Comparison of ENCODE assay signal across 21 cellular contexts in genomic region chr9:70936536-70936935, GRCh38.
DNase-seq lines count a peak whose midpoint lies in the region; ATAC-seq and TF ChIP-seq lines count a peak whose summit lies in the region.
"Had no signal": no experiment of that assay in that cellular context is flagged by ENCODE, and none has a peak within 500 bp of the region (broad histone marks: within the 10 kb centered on the region; RNA-seq: fewer than 3 reads in every experiment).

No MANE protein-coding gene starts in this region.

- no peaks in the 10 kb centered on the region for H3K79me2 ChIP-seq in GM23248 (ENCODE audit: insufficient read depth)
- no peaks in the 10 kb centered on the region for H3K79me2 ChIP-seq in smooth muscle cell (ENCODE audit: low read depth)

- no peak for TF ChIP-seq CTCF in fibroblast of the aortic adventitia (IDR thresholded peaks at IDR 0.05; ENCODE audit: insufficient read depth, low read length)
- TF ChIP-seq CTCF in smooth muscle cell (IDR thresholded peaks at IDR 0.05; ENCODE audit: borderline replicate concordance, insufficient read depth, poor library complexity, severe bottlenecking): no peak

- H4K20me1 ChIP-seq in GM23248 (ENCODE audit: insufficient read depth) (no peaks in the 10 kb centered on the region), smooth muscle cell (ENCODE audit: low read depth) (no peaks in the 10 kb centered on the region)
- H4K20me1 ChIP-seq: BLaER1 treated with 17β-estradiol and CSF1 and Interleukin-3, amounts not matched to agents 10 nM and 100 nM had no signal

- H3K4me2 ChIP-seq in GM23248 (ENCODE audit: unreplicated experiment) (no peak overlapping the region), smooth muscle cell (peak overlapping the region; percentile 29)
- H3K4me2 ChIP-seq: A549; BLaER1 treated with 17β-estradiol and CSF1 and Interleukin-3, amounts not matched to agents 10 nM and 100 nM; GM23338 had no signal

- ATAC-seq in left lobe of liver: no peak
- ATAC-seq: A549, GM12878, GM23338 had no signal

- H3K36me3 ChIP-seq in GM23248 (ENCODE audit: low read depth): no peaks in the 10 kb centered on the region
- H3K36me3 ChIP-seq in HAP-1 (replicated peaks): no peaks in the 10 kb centered on the region
- no peaks in the 10 kb centered on the region for H3K36me3 ChIP-seq in smooth muscle cell (ENCODE audit: low read depth)
- H3K36me3 ChIP-seq: BE2C; BLaER1 treated with 17β-estradiol and CSF1 and Interleukin-3, amounts not matched to agents 10 nM and 100 nM had no signal

- WGBS in GM23248 (ENCODE audit: low coverage in 1 of 2, low lambda C conversion rate in 2 of 2, missing lambda C conversion rate in 2 of 2), 2 experiments: 50 to 51% methylated on average over 2 of the region's 2 CpGs
- WGBS in smooth muscle cell (ENCODE audit: low lambda C conversion rate): 26% methylated on average over 2 of the region's 2 CpGs

- no peak overlapping the region for H2AFZ ChIP-seq in GM23248
- H2AFZ ChIP-seq in smooth muscle cell (ENCODE audit: low read depth): peak overlapping the region; percentile 21
- H2AFZ ChIP-seq: GM23338 had no signal

- H3K27me3 ChIP-seq in GM23248 (replicated peaks; ENCODE audit: insufficient read depth) (peaks cover 6% of the 10 kb centered on the region; the same call in 1 of the 2 replicates), HAP-1 (ENCODE audit: low read depth) (no peaks in the 10 kb centered on the region), smooth muscle cell (ENCODE audit: low read depth) (no peaks in the 10 kb centered on the region)
- H3K27me3 ChIP-seq: BE2C; BLaER1 treated with 17β-estradiol and CSF1 and Interleukin-3, amounts not matched to agents 10 nM and 100 nM had no signal

- DNase-seq in GM23248 (peak; percentile 14), HAP-1 (ENCODE audit: low spot score in 2 of 2) (peak; percentile 24 to 73), fibroblast of the aortic adventitia (ENCODE audit: low read depth) (peak; percentile 25), smooth muscle cell (lab: John Stamatoyannopoulos, UW; ENCODE audit: unreplicated experiment) (no peak), T-helper 1 cell (no peak), left lobe of liver (ENCODE audit: low spot score) (no peak)
- no peak for DNase-seq in activated CD4-positive, CD25-positive, alpha-beta regulatory T cell (lab: John Stamatoyannopoulos, UW)
- DNase-seq: 8988T; ACHN; AML-193; BE2C; CD4-positive, alpha-beta T cell; CD8-positive, alpha-beta memory T cell; DMS 273 treated with DMSO at 0.1 percent for 48 hours; DMS79; GDM1; HCEC 1CT had no signal

- H3F3A ChIP-seq in GM23248 (ENCODE audit: insufficient read depth) (peaks cover 28% of the 10 kb centered on the region), smooth muscle cell (ENCODE audit: low read depth) (no peaks in the 10 kb centered on the region)

- no peak overlapping the region for H3K27ac ChIP-seq in GM23248
- H3K27ac ChIP-seq in smooth muscle cell (ENCODE audit: low read depth): no peak overlapping the region
- H3K27ac ChIP-seq: A549; BLaER1 treated with 17β-estradiol and CSF1 and Interleukin-3, amounts not matched to agents 10 nM and 100 nM had no signal

- in situ Hi-C loops in GM23248 (cut with MboI) (no loop called here), HAP-1 (cut with MboI; ENCODE audit: low sequenced_read_pairs) (no loop called here)

- H3K9me3 ChIP-seq in GM23248 (ENCODE audit: low read depth): no peaks in the 10 kb centered on the region
- H3K9me3 ChIP-seq in HAP-1: no peaks in the 10 kb centered on the region
- no peaks in the 10 kb centered on the region for H3K9me3 ChIP-seq in smooth muscle cell (replicated peaks; ENCODE audit: low read depth)
- H3K9me3 ChIP-seq: A549; BE2C; BLaER1 treated with 17β-estradiol and CSF1 and Interleukin-3, amounts not matched to agents 10 nM and 100 nM had no signal

- H3K9me2 ChIP-seq in GM23248 (ENCODE audit: insufficient read depth): no peaks in the 10 kb centered on the region

- no peak overlapping the region for H3K9ac ChIP-seq in GM23248
- H3K9ac ChIP-seq in smooth muscle cell (ENCODE audit: low read depth): no peak overlapping the region
- H3K9ac ChIP-seq: BLaER1 treated with 17β-estradiol and CSF1 and Interleukin-3, amounts not matched to agents 10 nM and 100 nM had no signal

- H3K4me1 ChIP-seq in GM23248 (ENCODE audit: insufficient read depth) (peaks cover 40% of the 10 kb centered on the region), HAP-1 (peaks cover 49% of the 10 kb centered on the region), smooth muscle cell (ENCODE audit: low read depth) (peaks cover 19% of the 10 kb centered on the region)
- H3K4me1 ChIP-seq: A549, BE2C had no signal

- H3K4me3 ChIP-seq in GM23248 (no peak overlapping the region), HAP-1 (no peak overlapping the region), fibroblast of the aortic adventitia (ENCODE audit: low read depth, low read length) (no peak overlapping the region), smooth muscle cell (no peak overlapping the region)
- H3K4me3 ChIP-seq: A549; BLaER1 treated with 17β-estradiol and CSF1 and Interleukin-3, amounts not matched to agents 10 nM and 100 nM; GM12878; GM23338 had no signal

Comparison
In these comparisons a context has a peak if more than half of its experiments do, and no peak if none do; other contexts are left out.
1. DNase-seq: peak in GM23248 (single experiment), HAP-1 (2 of 2) and fibroblast of the aortic adventitia (single experiment); none in smooth muscle cell (single experiment), T-helper 1 cell (0 of 5), activated CD4-positive, CD25-positive, alpha-beta regulatory T cell (0 of 4) and left lobe of liver (single experiment).